Comparison of ENCODE assay signal across 18 cellular contexts in genomic region chr13:63700366-63700765, GRCh38.
DNase-seq lines count a peak whose midpoint lies in the region; ATAC-seq and TF ChIP-seq lines count a peak whose summit lies in the region.
"Had no signal": no experiment of that assay in that cellular context is flagged by ENCODE, and none has a peak within 500 bp of the region (broad histone marks: within the 10 kb centered on the region; RNA-seq: fewer than 3 reads in every experiment).

No MANE protein-coding gene starts in this region.

- H3K4me3 Mint-ChIP-seq in endothelial cell (ENCODE audit: unreplicated experiment): no peak overlapping the region
- H3K4me3 Mint-ChIP-seq in nephron progenitor cell: no peak overlapping the region
- H3K4me3 Mint-ChIP-seq: CD4-positive, alpha-beta memory T cell; IgD-negative memory B cell had no signal

- H3K27ac ChIP-seq in PC-9: no peak overlapping the region
- no peak overlapping the region for H3K27ac ChIP-seq in SK-N-SH (ENCODE audit: low read depth in 2 of 2, low read length in 1 of 2)

- intact Hi-C loops in PC-9 (cut with micrococcal nuclease; ENCODE audit: unreplicated experiment) (no loop called here), mucosa of descending colon (cut with DNase I, micrococcal nuclease) (no loop called here)

- DNase-seq in EH (ENCODE audit: low read depth) (peak; percentile 4), PC-9 (no peak), endothelial cell (ENCODE audit: low spot score) (no peak), nephron progenitor cell (no peak), mucosa of descending colon (no peak), SK-N-SH (no peak)
- DNase-seq: CD4-positive, alpha-beta memory T cell; DMS153; Karpas-422; MG63; NCI-H1092; NCI-H146; NCI-H2029 treated with DMSO at 0.1 percent for 48 hours; NCI-H2171 treated with DMSO at 0.1 percent for 48 hours; SHP77 had no signal

- H3K27me3 ChIP-seq in PC-9 (ENCODE audit: insufficient read depth, low read depth) (no peaks in the 10 kb centered on the region), SK-N-SH (ENCODE audit: insufficient read depth) (no peaks in the 10 kb centered on the region)
- H3K27me3 ChIP-seq: MG63 had no signal

- H3K9me3 ChIP-seq in PC-9 (ENCODE audit: insufficient read depth, low read depth) (no peaks in the 10 kb centered on the region), mucosa of descending colon (peaks cover 33% of the 10 kb centered on the region), SK-N-SH (no peaks in the 10 kb centered on the region)
- H3K9me3 ChIP-seq: HAP-1, MG63 had no signal

- TF ChIP-seq RAD21 in SK-N-SH (IDR thresholded peaks at IDR 0.05; ENCODE audit: low read length): no peak

- POLR2A ChIA-PET in PC-9 (lab: Charles Lee; ENCODE audit: unreplicated experiment): no interaction called here
- POLR2A ChIA-PET in SK-N-SH (lab: Yijun Ruan, JAX): no interaction called here

- H3K4me2 ChIP-seq in PC-9: no peak overlapping the region
- no peak overlapping the region for H3K4me2 ChIP-seq in SK-N-SH

- TF ChIP-seq CTCF in PC-9 (conservative IDR thresholded peaks at IDR 0.05) (no peak), endothelial cell (IDR thresholded peaks at IDR 0.05; ENCODE audit: unreplicated experiment) (no peak), nephron progenitor cell (IDR thresholded peaks at IDR 0.05) (no peak), mucosa of descending colon (IDR thresholded peaks at IDR 0.05) (no peak), SK-N-SH (IDR thresholded peaks at IDR 0.05) (no peak)

- no peak overlapping the region for H3K4me3 ChIP-seq in PC-9
- no peak overlapping the region for H3K4me3 ChIP-seq in mucosa of descending colon
- no peak overlapping the region for H3K4me3 ChIP-seq in SK-N-SH (ENCODE audit: low read depth in 2 of 2, low read length in 1 of 2)
- H3K4me3 ChIP-seq: HAP-1, MG63 had no signal

- ATAC-seq in GM21447 (IDR thresholded peaks at IDR 0.05; ENCODE audit: unreplicated experiment) (no peak), mucosa of descending colon (no peak)

- 75% methylated on average over 2 of the region's 2 CpGs for WGBS in SK-N-SH (ENCODE audit: low lambda C conversion rate)

- H3K27me3 Mint-ChIP-seq in endothelial cell (ENCODE audit: unreplicated experiment): peaks cover 2% of the 10 kb centered on the region
- H3K27me3 Mint-ChIP-seq in nephron progenitor cell (ENCODE audit: low read depth, poor library complexity): no peaks in the 10 kb centered on the region
- H3K27me3 Mint-ChIP-seq: CD4-positive, alpha-beta memory T cell; IgD-negative memory B cell had no signal

- no peak for TF ChIP-seq EP300 in SK-N-SH (IDR thresholded peaks at IDR 0.05; ENCODE audit: borderline replicate concordance in 1 of 2, low read depth in 1 of 2, low read length in 1 of 2)

- H3K9me3 Mint-ChIP-seq in endothelial cell (ENCODE audit: unreplicated experiment) (no peaks in the 10 kb centered on the region), nephron progenitor cell (no peaks in the 10 kb centered on the region)

- H3K4me1 Mint-ChIP-seq in endothelial cell (ENCODE audit: unreplicated experiment) (peaks cover 12% of the 10 kb centered on the region), nephron progenitor cell (no peaks in the 10 kb centered on the region)
- H3K4me1 Mint-ChIP-seq: CD4-positive, alpha-beta memory T cell; IgD-negative memory B cell had no signal

- CTCF ChIA-PET in PC-9 (lab: Charles Lee) (no interaction called here), SK-N-SH (lab: Yijun Ruan, JAX) (interaction anchor here (1.7 kb wide), 1 partner anchor 9 kb away, joined by 6 read pairs; no protein-coding TSS in a partner anchor)

- no peaks in the 10 kb centered on the region for H3K36me3 ChIP-seq in PC-9 (ENCODE audit: low read depth)
- H3K36me3 ChIP-seq in mucosa of descending colon (ENCODE audit: low read depth): no peaks in the 10 kb centered on the region
- no peaks in the 10 kb centered on the region for H3K36me3 ChIP-seq in SK-N-SH (replicated peaks in 1 of 2; ENCODE audit: control insufficient read depth in 1 of 2, insufficient read depth in 2 of 2, low read length in 1 of 2)
- H3K36me3 ChIP-seq: HAP-1, MG63 had no signal

- H3F3A ChIP-seq in PC-9 (ENCODE audit: insufficient read depth, low read depth): no peaks in the 10 kb centered on the region
- H3F3A ChIP-seq in SK-N-SH (replicated peaks; ENCODE audit: insufficient read depth): peaks cover 4% of the 10 kb centered on the region

- H3K36me3 Mint-ChIP-seq in endothelial cell (ENCODE audit: low read depth, unreplicated experiment) (no peaks in the 10 kb centered on the region), nephron progenitor cell (ENCODE audit: low read depth) (no peaks in the 10 kb centered on the region)
- H3K36me3 Mint-ChIP-seq: CD4-positive, alpha-beta memory T cell; IgD-negative memory B cell had no signal

- H4K20me1 ChIP-seq in PC-9 (ENCODE audit: insufficient read depth) (no peaks in the 10 kb centered on the region), SK-N-SH (ENCODE audit: insufficient read depth) (no peaks in the 10 kb centered on the region)

- peak overlapping the region; percentile 39 for H3K27ac Mint-ChIP-seq in endothelial cell (ENCODE audit: unreplicated experiment)
- peak overlapping the region; percentile 49 for H3K27ac Mint-ChIP-seq in nephron progenitor cell
- H3K27ac Mint-ChIP-seq: CD4-positive, alpha-beta memory T cell had no signal

- H3K79me2 ChIP-seq in PC-9 (ENCODE audit: low read depth) (no peaks in the 10 kb centered on the region), SK-N-SH (ENCODE audit: insufficient read depth) (no peaks in the 10 kb centered on the region)

- 0 out of 2 replicates have a peak overlapping the region, but pooled peaks have one; percentile 48 for H2AFZ ChIP-seq in PC-9
- H2AFZ ChIP-seq in SK-N-SH (ENCODE audit: low read depth): no peak overlapping the region

- H3K4me1 ChIP-seq in PC-9 (replicated peaks; ENCODE audit: insufficient read depth): no peaks in the 10 kb centered on the region
- H3K4me1 ChIP-seq in mucosa of descending colon (ENCODE audit: low read depth): no peaks in the 10 kb centered on the region
- H3K4me1 ChIP-seq in SK-N-SH (ENCODE audit: control insufficient read depth in 1 of 2, insufficient read depth in 2 of 2, low read depth in 1 of 2, low read length in 1 of 2): no peaks in the 10 kb centered on the region; a peak in 2 of 4 replicates
- H3K4me1 ChIP-seq: HAP-1 had no signal

- BruUV-seq in PC-9 (replicated peaks; lab: Mats Ljungman, UMichigan): no TSS peak

- no peak overlapping the region for H3K9ac ChIP-seq in SK-N-SH

- H3K9me2 ChIP-seq in PC-9 (ENCODE audit: insufficient read depth) (no peaks in the 10 kb centered on the region), SK-N-SH (no peaks in the 10 kb centered on the region)

TF ChIP-seq in SK-N-SH, 30 proteins besides CTCF, POLR2A, EP300 and RAD21:
- TF ChIP-seq RCOR1 (IDR thresholded peaks at IDR 0.05; ENCODE audit: low read length): no peak
- no peak for TF ChIP-seq MEF2A (IDR thresholded peaks at IDR 0.05; ENCODE audit: borderline replicate concordance, low read depth)
- TF ChIP-seq SMC3 (IDR thresholded peaks at IDR 0.05; ENCODE audit: low read depth, low read length): no peak
- no peak for TF ChIP-seq MXI1 (IDR thresholded peaks at IDR 0.05; ENCODE audit: low read depth, low read length)
- no peak for TF ChIP-seq NRF1 (IDR thresholded peaks at IDR 0.05; ENCODE audit: low read depth, low read length)
